ENCODE assay signal across 1 cellular context in genomic region chr9:36763778-36764177, GRCh38.
TF ChIP-seq lines count a peak whose summit lies in the region.

No MANE protein-coding gene starts in this region.

TF ChIP-seq in GM12878, 131 proteins besides CTCF, POLR2A, EP300 and RAD21:
- TF ChIP-seq SUPT20H (IDR thresholded peaks at IDR 0.05; ENCODE audit: borderline replicate concordance, control insufficient read depth, low read depth, low read length) (no peak), MEF2B (IDR thresholded peaks at IDR 0.05; ENCODE audit: partially characterized antibody, poor library complexity, severe bottlenecking) (no peak), SMC3 (IDR thresholded peaks at IDR 0.05; ENCODE audit: borderline replicate concordance, low read length) (no peak), E4F1 (IDR thresholded peaks at IDR 0.05; ENCODE audit: borderline replicate concordance, partially characterized antibody) (no peak), ZNF24 (IDR thresholded peaks at IDR 0.05) (no peak), USF1 (IDR thresholded peaks at IDR 0.05; ENCODE audit: borderline replicate concordance, extremely low read length, insufficient read depth, low read depth, low read length) (no peak), IRF3 (IDR thresholded peaks at IDR 0.05) (no peak), CBX5 (IDR thresholded peaks at IDR 0.05; ENCODE audit: low read depth) (no peak)
